9 cellular contexts compared by ENCODE assay signal in the genomic region with DNA sequence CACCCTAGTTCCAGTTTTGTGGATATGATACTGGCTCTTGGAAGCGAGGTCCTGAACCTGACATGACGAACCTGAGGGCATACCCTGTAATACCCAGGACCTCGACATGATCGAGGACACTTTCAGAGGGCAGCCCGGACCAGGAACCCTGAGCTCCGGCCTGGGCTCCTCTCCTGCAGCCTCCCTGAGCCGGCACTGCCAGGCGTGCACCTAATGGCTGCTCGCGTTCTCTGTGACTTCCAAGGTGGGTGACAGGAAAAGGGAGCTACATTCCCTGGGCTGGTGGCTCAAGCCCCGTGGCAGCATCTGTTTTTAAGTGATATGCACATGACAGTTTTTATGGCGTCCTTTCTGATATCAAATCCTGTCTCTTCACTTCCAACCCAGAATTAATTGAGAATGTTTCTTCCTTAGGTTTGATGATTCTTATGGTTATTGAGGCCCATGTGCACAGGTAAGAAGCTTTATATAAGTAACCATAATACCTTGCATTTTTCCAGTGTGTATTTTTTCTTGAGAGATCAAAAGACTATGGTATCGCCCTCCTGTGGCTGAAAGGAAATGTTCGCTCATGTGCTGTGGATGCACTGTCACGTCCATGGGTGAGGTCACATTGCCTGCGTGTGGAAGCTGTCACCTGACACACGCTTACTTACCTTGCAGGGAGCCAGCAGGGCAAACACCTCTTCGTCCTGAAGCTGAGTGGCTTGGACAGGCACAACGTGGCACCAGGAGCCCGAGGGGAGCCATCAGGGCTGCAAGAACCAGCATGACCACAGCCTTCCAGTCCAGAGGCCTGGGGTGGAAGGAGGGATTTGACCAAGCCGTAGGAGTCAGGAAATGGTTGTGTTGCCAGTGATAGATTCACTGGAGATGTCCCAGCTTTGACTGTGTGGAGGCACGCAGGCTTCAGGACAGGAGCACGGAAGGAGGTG.
A peak's percentile ranks its signal among the peaks of the same experiment; 100 is the strongest.
DNase-seq lines count a peak whose midpoint lies in the region; ATAC-seq and TF ChIP-seq lines count a peak whose summit lies in the region.
"Had no signal": no experiment of that assay in that cellular context is flagged by ENCODE, and none has a peak within 500 bp of the region (broad histone marks: within the 10 kb centered on the region; RNA-seq: fewer than 3 reads in every experiment).

No MANE protein-coding gene starts in this region.

- H3K4me1 ChIP-seq in thyroid gland: no peaks in the 10 kb centered on the region
- H3K4me1 ChIP-seq in CD8-positive, alpha-beta memory T cell (ENCODE audit: insufficient read depth, low read length): no peaks in the 10 kb centered on the region

- peak; percentile 27 for ATAC-seq in activated naive CD8-positive, alpha-beta T cell treated with anti-CD3 and anti-CD28 coated beads, Interleukin-2, amount 50 U/mL, for 24 hours
- ATAC-seq in stimulated activated memory B cell treated with anti-CD40 and anti-IgM and Interleukin-4, amounts not matched to agents 10 μg/mL and 1 μg/mL and 100 μg/mL, for 72 hours: no peak
- ATAC-seq in HG03432 (IDR thresholded peaks at IDR 0.05; ENCODE audit: unreplicated experiment): no peak

- no peak overlapping the region for H3K27ac ChIP-seq in thyroid gland
- H3K27ac ChIP-seq in CD8-positive, alpha-beta memory T cell (ENCODE audit: low read depth, low read length): no peak overlapping the region
- H3K27ac ChIP-seq: skin epidermis had no signal

- peak; percentile 7 for DNase-seq in activated naive CD8-positive, alpha-beta T cell treated with anti-CD3 and anti-CD28 coated beads, Interleukin-2, amount 50 U/mL, for 24 hours
- DNase-seq in activated naive CD8-positive, alpha-beta T cell treated with anti-CD3 and anti-CD28 coated beads for 36 hours: no peak
- peak; percentile 86 for DNase-seq in NCI-H146 (lab: John Stamatoyannopoulos, UW)
- DNase-seq in astrocyte of the cerebellum (ENCODE audit: low read depth): no peak
- peak; percentile 25 for DNase-seq in thyroid gland
- DNase-seq in CD8-positive, alpha-beta memory T cell: no peak

- intact Hi-C loops in thyroid gland (cut with DNase I): no loop called here

- H3K4me3 ChIP-seq in astrocyte of the cerebellum (ENCODE audit: low read depth, low read length) (no peak overlapping the region), thyroid gland (replicated peaks in 1 of 3) (no peak overlapping the region)
- H3K4me3 ChIP-seq in CD8-positive, alpha-beta memory T cell (ENCODE audit: low read length): no peak overlapping the region
- H3K4me3 ChIP-seq: skin epidermis had no signal

- in situ Hi-C loops in astrocyte of the cerebellum (cut with HindIII; ENCODE audit: low sequenced_read_pairs): loop anchor here (5.0 kb wide), 1 partner anchor 89 kb away; no protein-coding TSS in a partner anchor

- no peaks in the 10 kb centered on the region for H3K9me3 Mint-ChIP-seq in activated naive CD8-positive, alpha-beta T cell treated with anti-CD3 and anti-CD28 coated beads, Interleukin-2, amount 50 U/mL, for 24 hours
- no peaks in the 10 kb centered on the region for H3K9me3 Mint-ChIP-seq in activated naive CD8-positive, alpha-beta T cell treated with anti-CD3 and anti-CD28 coated beads for 36 hours
- H3K9me3 Mint-ChIP-seq in CD8-positive, alpha-beta memory T cell: no peaks in the 10 kb centered on the region
- H3K9me3 Mint-ChIP-seq in stimulated activated memory B cell treated with anti-CD40 and anti-IgM and Interleukin-4, amounts not matched to agents 10 μg/mL and 1 μg/mL and 100 μg/mL, for 72 hours: no peaks in the 10 kb centered on the region

- H3K4me1 Mint-ChIP-seq in activated naive CD8-positive, alpha-beta T cell treated with anti-CD3 and anti-CD28 coated beads, Interleukin-2, amount 50 U/mL, for 24 hours: no peaks in the 10 kb centered on the region
- H3K4me1 Mint-ChIP-seq in activated naive CD8-positive, alpha-beta T cell treated with anti-CD3 and anti-CD28 coated beads for 36 hours: peaks cover 3% of the 10 kb centered on the region
- H3K4me1 Mint-ChIP-seq in CD8-positive, alpha-beta memory T cell: no peaks in the 10 kb centered on the region
- H3K4me1 Mint-ChIP-seq in stimulated activated memory B cell treated with anti-CD40 and anti-IgM and Interleukin-4, amounts not matched to agents 10 μg/mL and 1 μg/mL and 100 μg/mL, for 72 hours: no peaks in the 10 kb centered on the region

- H3K4me3 Mint-ChIP-seq in activated naive CD8-positive, alpha-beta T cell treated with anti-CD3 and anti-CD28 coated beads, Interleukin-2, amount 50 U/mL, for 24 hours: no peak overlapping the region
- no peak overlapping the region for H3K4me3 Mint-ChIP-seq in activated naive CD8-positive, alpha-beta T cell treated with anti-CD3 and anti-CD28 coated beads for 36 hours
- H3K4me3 Mint-ChIP-seq in CD8-positive, alpha-beta memory T cell: no peak overlapping the region
- H3K4me3 Mint-ChIP-seq in stimulated activated memory B cell treated with anti-CD40 and anti-IgM and Interleukin-4, amounts not matched to agents 10 μg/mL and 1 μg/mL and 100 μg/mL, for 72 hours: no peak overlapping the region

- WGBS in thyroid gland, 2 donors: 79 to 83% methylated on average over 18 to 23 of the region's 23 CpGs

- H3K9me3 ChIP-seq in thyroid gland: no peaks in the 10 kb centered on the region
- H3K9me3 ChIP-seq in CD8-positive, alpha-beta memory T cell (ENCODE audit: low read length): no peaks in the 10 kb centered on the region

- CTCF ChIA-PET in CD8-positive, alpha-beta memory T cell (lab: Charles Lee): no interaction called here

- POLR2A ChIA-PET in CD8-positive, alpha-beta memory T cell (lab: Charles Lee): no interaction called here

- H3K36me3 ChIP-seq in thyroid gland: no peaks in the 10 kb centered on the region
- H3K36me3 ChIP-seq in CD8-positive, alpha-beta memory T cell (ENCODE audit: insufficient read depth, low read length): no peaks in the 10 kb centered on the region

- peak; percentile 24 for TF ChIP-seq CTCF in astrocyte of the cerebellum (IDR thresholded peaks at IDR 0.05; ENCODE audit: low read depth, low read length, missing control alignments)
- TF ChIP-seq CTCF in thyroid gland (IDR thresholded peaks at IDR 0.05): peak in 3 of 6 experiments; percentile 16 to 19 (median 17)

- no peaks in the 10 kb centered on the region for H3K36me3 Mint-ChIP-seq in activated naive CD8-positive, alpha-beta T cell treated with anti-CD3 and anti-CD28 coated beads, Interleukin-2, amount 50 U/mL, for 24 hours (ENCODE audit: low read depth)
- H3K36me3 Mint-ChIP-seq in activated naive CD8-positive, alpha-beta T cell treated with anti-CD3 and anti-CD28 coated beads for 36 hours: no peaks in the 10 kb centered on the region
- no peaks in the 10 kb centered on the region for H3K36me3 Mint-ChIP-seq in CD8-positive, alpha-beta memory T cell
- H3K36me3 Mint-ChIP-seq in stimulated activated memory B cell treated with anti-CD40 and anti-IgM and Interleukin-4, amounts not matched to agents 10 μg/mL and 1 μg/mL and 100 μg/mL, for 72 hours: no peaks in the 10 kb centered on the region

- TF ChIP-seq POLR2A in thyroid gland (IDR thresholded peaks at IDR 0.05): no peak

- H3K27ac Mint-ChIP-seq in activated naive CD8-positive, alpha-beta T cell treated with anti-CD3 and anti-CD28 coated beads, Interleukin-2, amount 50 U/mL, for 24 hours: no peak overlapping the region
- no peak overlapping the region for H3K27ac Mint-ChIP-seq in activated naive CD8-positive, alpha-beta T cell treated with anti-CD3 and anti-CD28 coated beads for 36 hours
- no peak overlapping the region for H3K27ac Mint-ChIP-seq in CD8-positive, alpha-beta memory T cell
- H3K27ac Mint-ChIP-seq in stimulated activated memory B cell treated with anti-CD40 and anti-IgM and Interleukin-4, amounts not matched to agents 10 μg/mL and 1 μg/mL and 100 μg/mL, for 72 hours: no peak overlapping the region

- no peaks in the 10 kb centered on the region for H3K27me3 Mint-ChIP-seq in activated naive CD8-positive, alpha-beta T cell treated with anti-CD3 and anti-CD28 coated beads, Interleukin-2, amount 50 U/mL, for 24 hours
- peaks cover 4% of the 10 kb centered on the region for H3K27me3 Mint-ChIP-seq in activated naive CD8-positive, alpha-beta T cell treated with anti-CD3 and anti-CD28 coated beads for 36 hours
- peaks cover 3 to 8% of the 10 kb centered on the region in 2 donors for H3K27me3 Mint-ChIP-seq in CD8-positive, alpha-beta memory T cell
- H3K27me3 Mint-ChIP-seq in stimulated activated memory B cell treated with anti-CD40 and anti-IgM and Interleukin-4, amounts not matched to agents 10 μg/mL and 1 μg/mL and 100 μg/mL, for 72 hours: peaks cover 30% of the 10 kb centered on the region

- H3K27me3 ChIP-seq in thyroid gland: no peaks in the 10 kb centered on the region
- no peaks in the 10 kb centered on the region for H3K27me3 ChIP-seq in CD8-positive, alpha-beta memory T cell (ENCODE audit: insufficient read depth, low read length, poor library complexity, severe bottlenecking)

Comparison
In these comparisons a context has a peak if more than half of its experiments do, and no peak if none do; other contexts are left out.
1. DNase-seq: peak in activated naive CD8-positive, alpha-beta T cell treated with anti-CD3 and anti-CD28 coated beads, Interleukin-2, amount 50 U/mL, for 24 hours (single experiment), NCI-H146 (single experiment) and thyroid gland (2 of 2); none in activated naive CD8-positive, alpha-beta T cell treated with anti-CD3 and anti-CD28 coated beads for 36 hours (single experiment), astrocyte of the cerebellum (single experiment) and CD8-positive, alpha-beta memory T cell (0 of 5).